ENCODE assay signal across 28 cellular contexts in genomic region chr10:58082248-58082647, GRCh38.
DNase-seq lines count a peak whose midpoint lies in the region; ATAC-seq, FAIRE-seq and TF ChIP-seq lines count a peak whose summit lies in the region.
"Had no signal": no experiment of that assay in that cellular context is flagged by ENCODE, and none has a peak within 500 bp of the region (broad histone marks: within the 10 kb centered on the region; RNA-seq: fewer than 3 reads in every experiment).

No MANE protein-coding gene starts in this region.

- ATAC-seq in GM23338 (no peak), mucosa of descending colon (peak; percentile 78)
- ATAC-seq: GM12878 had no signal

- DNase-seq in NCI-H510A treated with DMSO at 0.1 percent for 48 hours (lab: John Stamatoyannopoulos, UW), result peak; percentile 10
- DNase-seq in NCI-H510A (lab: John Stamatoyannopoulos, UW), result no peak
- no peak for DNase-seq in GM23338 (ENCODE audit: low spot score)
- DNase-seq in colonic mucosa, result no peak
- DNase-seq in mucosa of descending colon, result no peak
- DNase-seq in activated CD4-positive, CD25-positive, alpha-beta regulatory T cell treated with anti-CD3 and anti-CD28 coated beads, Interleukin-2, amount 50 U/mL, for 72 hours, result no peak
- DNase-seq in activated CD4-positive, CD25-positive, alpha-beta regulatory T cell (lab: John Stamatoyannopoulos, UW), result no peak
- no peak for DNase-seq in frontal cortex (ENCODE audit: low spot score in 2 of 2)
- DNase-seq: 8988T; ACHN; BE2C; C1 segment of cervical spinal cord; CD4-positive, alpha-beta memory T cell; CD4-positive, CD25-positive, alpha-beta regulatory T cell; CD8-positive, alpha-beta memory T cell; COR-L47; DMS 273 treated with DMSO at 0.1 percent for 48 hours; DMS153; DMS79; DND-41; EL; GDM1 had no signal

- H3K36me3 ChIP-seq in GM23338 (ENCODE audit: insufficient read depth) (no peaks in the 10 kb centered on the region), colonic mucosa (no peaks in the 10 kb centered on the region), mucosa of descending colon (ENCODE audit: low read depth) (no peaks in the 10 kb centered on the region)
- H3K36me3 ChIP-seq: BE2C, BLaER1 had no signal

- H3K4me3 ChIP-seq in GM23338 (no peak overlapping the region), colonic mucosa (no peak overlapping the region), mucosa of descending colon (no peak overlapping the region)
- H3K4me3 ChIP-seq: BLaER1, GM12878 had no signal

- no peak overlapping the region for H3K27ac ChIP-seq in GM23338 (ENCODE audit: low read depth)
- H3K27ac ChIP-seq in colonic mucosa, result peak overlapping the region; percentile 44
- H3K27ac ChIP-seq: BLaER1 had no signal

- H4K20me1 ChIP-seq in GM23338 (replicated peaks; ENCODE audit: insufficient read depth), result no peaks in the 10 kb centered on the region
- H4K20me1 ChIP-seq: BLaER1 had no signal

- FAIRE-seq in frontal cortex (lab: Jason Lieb, UNC), result no peak
- FAIRE-seq: A204.1, GM12878, GM12892, GM18507 had no signal

- no peaks in the 10 kb centered on the region for H3F3A ChIP-seq in GM23338 (replicated peaks; ENCODE audit: low read depth)

- no peaks in the 10 kb centered on the region for H3K36me3 Mint-ChIP-seq in GM23338 (ENCODE audit: low read depth)
- H3K36me3 Mint-ChIP-seq: CD14-positive monocyte; CD4-positive, alpha-beta memory T cell; CD4-positive, CD25-positive, alpha-beta regulatory T cell; CD8-positive, alpha-beta memory T cell had no signal

- H2AFZ ChIP-seq in GM23338, result 0 out of 2 replicates have a peak overlapping the region, but pooled peaks have one; percentile 14

- H3K27me3 Mint-ChIP-seq in GM23338 (ENCODE audit: insufficient read depth, low read depth, poor library complexity), result peaks cover 4% of the 10 kb centered on the region
- H3K27me3 Mint-ChIP-seq: CD4-positive, CD25-positive, alpha-beta regulatory T cell had no signal

- peaks cover 9% of the 10 kb centered on the region; the same call in 1 of the 2 replicates for H3K9me2 ChIP-seq in GM23338 (ENCODE audit: insufficient read depth)

- intact Hi-C loops in colonic mucosa (cut with DNase I) (no loop called here), mucosa of descending colon (cut with DNase I, micrococcal nuclease) (no loop called here)

- H3K9me3 Mint-ChIP-seq in GM23338, result no peaks in the 10 kb centered on the region
- H3K9me3 Mint-ChIP-seq: CD14-positive monocyte had no signal

- H3K4me1 ChIP-seq in GM23338 (ENCODE audit: insufficient read depth) (no peaks in the 10 kb centered on the region), colonic mucosa (no peaks in the 10 kb centered on the region), mucosa of descending colon (ENCODE audit: low read depth) (no peaks in the 10 kb centered on the region)
- H3K4me1 ChIP-seq: BLaER1 had no signal

- no peak overlapping the region for H3K9ac ChIP-seq in colonic mucosa (ENCODE audit: low read depth in 2 of 2, low read length in 2 of 2)
- H3K9ac ChIP-seq: BLaER1 had no signal

- TF ChIP-seq CTCF in GM23338 (conservative IDR thresholded peaks at IDR 0.05; ENCODE audit: low read depth in 2 of 2) (no peak), colonic mucosa (IDR thresholded peaks at IDR 0.05) (no peak), mucosa of descending colon (IDR thresholded peaks at IDR 0.05) (no peak)

- no peak overlapping the region for H3K4me2 ChIP-seq in GM23338
- H3K4me2 ChIP-seq: BLaER1 had no signal

- H3K9me3 ChIP-seq in colonic mucosa, result no peaks in the 10 kb centered on the region
- H3K9me3 ChIP-seq in mucosa of descending colon, result no peaks in the 10 kb centered on the region
- H3K9me3 ChIP-seq: BE2C, BLaER1 had no signal

- H3K4me1 Mint-ChIP-seq in GM23338, result no peaks in the 10 kb centered on the region
- H3K4me1 Mint-ChIP-seq: CD14-positive monocyte; CD4-positive, alpha-beta memory T cell; CD4-positive, CD25-positive, alpha-beta regulatory T cell; CD8-positive, alpha-beta memory T cell had no signal

- H3K4me3 Mint-ChIP-seq in GM23338, result no peak overlapping the region
- H3K4me3 Mint-ChIP-seq: CD14-positive monocyte; CD4-positive, alpha-beta memory T cell; CD4-positive, CD25-positive, alpha-beta regulatory T cell had no signal

- H3K27me3 ChIP-seq in GM23338 (ENCODE audit: insufficient read depth), result no peaks in the 10 kb centered on the region
- H3K27me3 ChIP-seq in colonic mucosa, result no peaks in the 10 kb centered on the region
- H3K27me3 ChIP-seq: BE2C, BLaER1 had no signal

- H3K79me2 ChIP-seq in GM23338 (replicated peaks; ENCODE audit: insufficient read depth), result no peaks in the 10 kb centered on the region

- H3K27ac Mint-ChIP-seq in GM23338, result no peak overlapping the region
- H3K27ac Mint-ChIP-seq: CD14-positive monocyte; CD4-positive, alpha-beta memory T cell; CD4-positive, CD25-positive, alpha-beta regulatory T cell; CD8-positive, alpha-beta memory T cell had no signal

TF ChIP-seq in GM23338, 12 proteins besides CTCF, POLR2A, EP300 and RAD21:
- TF ChIP-seq STAT1 (IDR thresholded peaks at IDR 0.05; ENCODE audit: unreplicated experiment), result no peak
